Comparison of ENCODE assay signal across 20 cellular contexts in genomic region chr3:190538288-190538687, GRCh38. TPM values are rescaled to one million over a fixed set of nuclear protein-coding genes. Genes with fewer than 3 reads are reported as not detected.
DNase-seq lines count a peak whose midpoint lies in the region; ATAC-seq and TF ChIP-seq lines count a peak whose summit lies in the region.
"Had no signal": no experiment of that assay in that cellular context is flagged by ENCODE, and none has a peak within 500 bp of the region (broad histone marks: within the 10 kb centered on the region; RNA-seq: fewer than 3 reads in every experiment).

No MANE protein-coding gene starts in this region.

- peaks cover 15% of the 10 kb centered on the region for H3K4me1 ChIP-seq in neural progenitor cell
- H3K4me1 ChIP-seq: BLaER1 had no signal

- no peak overlapping the region for H3K4me2 ChIP-seq in neural progenitor cell
- H3K4me2 ChIP-seq: A549, BLaER1 had no signal

- POLR2A ChIA-PET in WTC11 (lab: Charles Lee), result no interaction called here

- peak; percentile 15 for DNase-seq in NCI-H345 (lab: John Stamatoyannopoulos, UW)
- DNase-seq in NCI-H345 treated with DMSO at 0.1 percent for 48 hours (lab: John Stamatoyannopoulos, UW; ENCODE audit: unreplicated experiment), result no peak
- DNase-seq in WTC11 (ENCODE audit: low spot score), result no peak
- no peak for DNase-seq in neural progenitor cell (ENCODE audit: low spot score)
- DNase-seq in stimulated activated CD4-positive, alpha-beta T cell treated with anti-CD3 and anti-CD28 coated beads, Interleukin-2, amount 100 ng/mL, for 24 hours, result no peak
- DNase-seq in CD14-positive monocyte (ENCODE audit: low spot score), result no peak
- DNase-seq: CD8-positive, alpha-beta T cell; DMS 273 treated with DMSO at 0.1 percent for 48 hours; DMS53; DND-41; EL; HCEC 1CT; IMR-90 had no signal

- CTCF ChIA-PET in WTC11 (lab: Charles Lee), result no interaction called here

- H3K79me2 ChIP-seq in neural progenitor cell (ENCODE audit: low read depth), result no peaks in the 10 kb centered on the region

- no peak overlapping the region for H3K27ac ChIP-seq in neural progenitor cell
- H3K27ac ChIP-seq: 22Rv1, A549, BLaER1, HL-60 had no signal

- H3K9me3 ChIP-seq in neural progenitor cell (ENCODE audit: low read depth), result no peaks in the 10 kb centered on the region
- H3K9me3 ChIP-seq: A549, BLaER1 had no signal

- H3K36me3 ChIP-seq in neural progenitor cell, result no peaks in the 10 kb centered on the region
- H3K36me3 ChIP-seq: BLaER1 had no signal

- H3F3A ChIP-seq in neural progenitor cell (ENCODE audit: low read depth), result no peaks in the 10 kb centered on the region

- no peaks in the 10 kb centered on the region for H3K9me3 Mint-ChIP-seq in WTC11
- no peaks in the 10 kb centered on the region for H3K9me3 Mint-ChIP-seq in neural progenitor cell
- no peaks in the 10 kb centered on the region for H3K9me3 Mint-ChIP-seq in CD14-positive monocyte
- H3K9me3 Mint-ChIP-seq: CD8-positive, alpha-beta T cell had no signal

- intact Hi-C loops in CD14-positive monocyte (cut with micrococcal nuclease), result no loop called here

- H2AFZ ChIP-seq in neural progenitor cell (replicated peaks), result no peak overlapping the region

- peaks cover 60% of the 10 kb centered on the region for H3K27me3 Mint-ChIP-seq in WTC11 (ENCODE audit: low read depth)
- H3K27me3 Mint-ChIP-seq in neural progenitor cell (ENCODE audit: insufficient read depth, low read depth), result no peaks in the 10 kb centered on the region
- peaks cover 0 to 2% (median 0%) of the 10 kb centered on the region in 3 donors for H3K27me3 Mint-ChIP-seq in CD14-positive monocyte (ENCODE audit: low read depth in 3 of 3)

- H3K27ac Mint-ChIP-seq in WTC11 (no peak overlapping the region), neural progenitor cell (peak overlapping the region; percentile 62), CD14-positive monocyte (no peak overlapping the region)
- H3K27ac Mint-ChIP-seq: CD8-positive, alpha-beta T cell had no signal

- no peak overlapping the region for H3K9ac ChIP-seq in neural progenitor cell
- H3K9ac ChIP-seq: BLaER1 had no signal

- H3K4me1 Mint-ChIP-seq in WTC11, result peaks cover 32% of the 10 kb centered on the region
- H3K4me1 Mint-ChIP-seq in neural progenitor cell, result peaks cover 41% of the 10 kb centered on the region
- H3K4me1 Mint-ChIP-seq in CD14-positive monocyte, result peaks cover 10% of the 10 kb centered on the region

- H3K36me3 Mint-ChIP-seq in WTC11 (no peaks in the 10 kb centered on the region), neural progenitor cell (no peaks in the 10 kb centered on the region), CD14-positive monocyte (peaks cover 3 to 12% of the 10 kb centered on the region in 2 donors)

- no peak overlapping the region for H3K4me3 Mint-ChIP-seq in WTC11
- H3K4me3 Mint-ChIP-seq in neural progenitor cell, result no peak overlapping the region
- H3K4me3 Mint-ChIP-seq in CD14-positive monocyte, result no peak overlapping the region
- H3K4me3 Mint-ChIP-seq: CD8-positive, alpha-beta T cell had no signal

- no peaks in the 10 kb centered on the region for H4K20me1 ChIP-seq in neural progenitor cell (ENCODE audit: low read depth)
- H4K20me1 ChIP-seq: BLaER1 had no signal

- peaks cover 21% of the 10 kb centered on the region for H3K27me3 ChIP-seq in neural progenitor cell
- H3K27me3 ChIP-seq: BLaER1 had no signal

- ATAC-seq in WTC11 (peak; percentile 28; the same call in 1 of the 2 replicates), SK-N-SH treated with all-trans-retinoic acid at 6 μM for 48 hours (no peak)
- ATAC-seq: A549; CD8-positive, alpha-beta T cell; GM12878 had no signal

- no peak overlapping the region for H3K4me3 ChIP-seq in neural progenitor cell
- H3K4me3 ChIP-seq: A549, BLaER1, GM12878 had no signal

- TF ChIP-seq CTCF in WTC11 (IDR thresholded peaks at IDR 0.05) (no peak), neural progenitor cell (IDR thresholded peaks at IDR 0.05) (no peak), CD14-positive monocyte (IDR thresholded peaks at IDR 0.05) (no peak)

TF ChIP-seq in WTC11, 78 proteins besides CTCF, POLR2A, EP300 and RAD21 (continues in another document):
- TF ChIP-seq ZNF512 (CRISPR knock-in tag; IDR thresholded peaks at IDR 0.05; ENCODE audit: borderline replicate concordance), result no peak
- TF ChIP-seq ESRRA (CRISPR knock-in tag; IDR thresholded peaks at IDR 0.05; ENCODE audit: borderline replicate concordance), result no peak
- TF ChIP-seq PRDM15 (CRISPR knock-in tag; IDR thresholded peaks at IDR 0.05), result no peak

TF ChIP-seq in SK-N-SH treated with all-trans-retinoic acid at 6 μM for 48 hours, 23 proteins besides CTCF, POLR2A, EP300 and RAD21:
- TF ChIP-seq GLIS3 (CRISPR knock-in tag; IDR thresholded peaks at IDR 0.05) (no peak), RARB (CRISPR knock-in tag; IDR thresholded peaks at IDR 0.05) (no peak), CREB5 (CRISPR knock-in tag; IDR thresholded peaks at IDR 0.05; ENCODE audit: low read depth) (no peak), TOX (CRISPR knock-in tag; IDR thresholded peaks at IDR 0.05; ENCODE audit: borderline replicate concordance) (no peak), ARNTL (CRISPR knock-in tag; IDR thresholded peaks at IDR 0.05; ENCODE audit: borderline replicate concordance, low read depth) (no peak), ZFP30 (CRISPR knock-in tag; IDR thresholded peaks at IDR 0.05) (no peak), ZNF565 (CRISPR knock-in tag; conservative IDR thresholded peaks at IDR 0.05; ENCODE audit: low read depth) (no peak), ZC3H10 (CRISPR knock-in tag; IDR thresholded peaks at IDR 0.05) (no peak), CSDC2 (CRISPR knock-in tag; IDR thresholded peaks at IDR 0.05) (no peak), SNAI2 (CRISPR knock-in tag; IDR thresholded peaks at IDR 0.05) (no peak), TSHZ2 (CRISPR knock-in tag; IDR thresholded peaks at IDR 0.05) (no peak), CSRNP3 (CRISPR knock-in tag; IDR thresholded peaks at IDR 0.05) (no peak)

RNA-seq across cellular contexts. Expression of gene IL1RAP, which starts 24.4 kb away (rescaled TPM):
- total RNA-seq in WTC11 (2021) (4.5 to 5.7 TPM (median 4.5 TPM) in 3 replicates), neural progenitor cell (ENCODE audit: low replicate concordance) (2.0 and 11.3 TPM in 2 replicates)
- polyA plus RNA-seq in CD14-positive monocyte, result 10 to 100 TPM; 11.8 to 12.6 TPM
- total RNA-seq: G401 had no signal
